ENCODE assay signal across 15 cellular contexts in genomic region chr10:91980319-91980718, GRCh38.
"Had no signal": no experiment of that assay in that cellular context is flagged by ENCODE, and none has a peak within 500 bp of the region (broad histone marks: within the 10 kb centered on the region; RNA-seq: fewer than 3 reads in every experiment).

No MANE protein-coding gene starts in this region.

- H3K9me3 ChIP-seq: colonic mucosa, heart left ventricle, right atrium auricular region, sigmoid colon had no signal

- H3K27me3 ChIP-seq: colonic mucosa, dorsolateral prefrontal cortex, heart left ventricle, right atrium auricular region, sigmoid colon had no signal

- DNase-seq: colonic mucosa; effector CD8-positive, alpha-beta T cell; heart left ventricle; hypothalamus; kidney glomerular epithelial cell; naive thymus-derived CD4-positive, alpha-beta T cell; nephron progenitor cell; sigmoid colon; stimulated activated CD4-positive, alpha-beta T cell treated with anti-CD3 and anti-CD28 coated beads, Interleukin-2, amount 100 ng/mL, for 24 hours; stimulated activated naive CD4-positive, alpha-beta T cell treated with Interleukin-2 at 50 U/mL for 16 hours; trophoblast cell had no signal

- H3K27ac ChIP-seq: colonic mucosa, dorsolateral prefrontal cortex, heart left ventricle, right atrium auricular region, sigmoid colon, skin epidermis had no signal

- H3K9me3 Mint-ChIP-seq: nephron progenitor cell had no signal

- H3K27me3 Mint-ChIP-seq: naive thymus-derived CD4-positive, alpha-beta T cell had no signal

- H3K4me1 ChIP-seq: colonic mucosa, sigmoid colon had no signal

- H3K4me3 Mint-ChIP-seq: naive thymus-derived CD4-positive, alpha-beta T cell; nephron progenitor cell had no signal

- H3K4me3 ChIP-seq: colonic mucosa, dorsolateral prefrontal cortex, heart left ventricle, right atrium auricular region, sigmoid colon, skin epidermis had no signal

- H3K27ac Mint-ChIP-seq: nephron progenitor cell had no signal

- H3K4me1 Mint-ChIP-seq: nephron progenitor cell had no signal

- ATAC-seq: esophagus mucosa; heart left ventricle; naive thymus-derived CD4-positive, alpha-beta T cell had no signal
